ENCODE assay signal across 13 cellular contexts in the genomic region with DNA sequence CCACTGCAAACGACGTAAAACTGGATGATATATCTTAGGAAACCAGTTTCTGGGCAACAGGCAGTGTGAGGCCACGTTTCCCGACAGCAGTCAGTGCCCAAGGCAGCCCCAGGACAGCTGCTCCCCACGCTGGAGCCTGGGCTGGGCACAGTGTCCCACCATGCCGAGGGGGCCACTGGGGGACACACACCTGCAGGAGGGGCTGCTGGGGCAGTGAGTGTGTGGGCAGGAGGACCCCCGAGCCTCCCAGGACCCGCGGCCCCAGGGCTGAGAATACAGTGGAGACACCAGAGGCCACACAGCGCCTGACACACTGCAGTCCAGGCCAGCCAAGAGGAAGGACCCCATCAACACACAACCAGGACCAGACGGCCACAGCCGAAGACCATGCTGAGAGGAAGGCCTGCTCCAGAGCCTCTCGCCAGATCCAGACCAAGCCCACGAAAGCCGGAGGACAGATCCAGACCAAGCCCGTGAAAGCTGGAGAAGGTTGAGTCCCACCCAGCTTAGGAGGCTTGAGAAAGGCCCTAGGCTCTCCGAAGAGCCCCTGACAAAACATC. TPM values are rescaled to one million over a fixed set of nuclear protein-coding genes. Genes with fewer than 3 reads are reported as not detected.
"Had no signal": no experiment of that assay in that cellular context is flagged by ENCODE, and none has a peak within 500 bp of the region (broad histone marks: within the 10 kb centered on the region; RNA-seq: fewer than 3 reads in every experiment).

No MANE protein-coding gene starts in this region.

- H3K4me1 Mint-ChIP-seq: brain had no signal

- H3K27ac ChIP-seq: foreskin keratinocyte, heart left ventricle, neutrophil, suprapubic skin had no signal

- H3K27ac Mint-ChIP-seq: type B pancreatic cell had no signal

- H3K9me3 Mint-ChIP-seq: type B pancreatic cell had no signal

- H3K27me3 Mint-ChIP-seq: brain, naive B cell, type B pancreatic cell had no signal

- DNase-seq: activated CD8-positive, alpha-beta memory T cell treated with anti-CD3 and anti-CD28 coated beads for 24 hours; amniotic stem cell; effector memory CD4-positive, alpha-beta T cell; naive B cell; stimulated activated naive CD4-positive, alpha-beta T cell had no signal

- ATAC-seq: foreskin keratinocyte, heart left ventricle had no signal

- H3K4me3 Mint-ChIP-seq: brain, type B pancreatic cell had no signal

RNA-seq across cellular contexts. Expression of a gene that starts 44.3 kb away (rescaled TPM):
- total RNA-seq: foreskin keratinocyte, heart left ventricle, mononuclear cell, skeletal muscle tissue, suprapubic skin had no signal
